In the genomic region with DNA sequence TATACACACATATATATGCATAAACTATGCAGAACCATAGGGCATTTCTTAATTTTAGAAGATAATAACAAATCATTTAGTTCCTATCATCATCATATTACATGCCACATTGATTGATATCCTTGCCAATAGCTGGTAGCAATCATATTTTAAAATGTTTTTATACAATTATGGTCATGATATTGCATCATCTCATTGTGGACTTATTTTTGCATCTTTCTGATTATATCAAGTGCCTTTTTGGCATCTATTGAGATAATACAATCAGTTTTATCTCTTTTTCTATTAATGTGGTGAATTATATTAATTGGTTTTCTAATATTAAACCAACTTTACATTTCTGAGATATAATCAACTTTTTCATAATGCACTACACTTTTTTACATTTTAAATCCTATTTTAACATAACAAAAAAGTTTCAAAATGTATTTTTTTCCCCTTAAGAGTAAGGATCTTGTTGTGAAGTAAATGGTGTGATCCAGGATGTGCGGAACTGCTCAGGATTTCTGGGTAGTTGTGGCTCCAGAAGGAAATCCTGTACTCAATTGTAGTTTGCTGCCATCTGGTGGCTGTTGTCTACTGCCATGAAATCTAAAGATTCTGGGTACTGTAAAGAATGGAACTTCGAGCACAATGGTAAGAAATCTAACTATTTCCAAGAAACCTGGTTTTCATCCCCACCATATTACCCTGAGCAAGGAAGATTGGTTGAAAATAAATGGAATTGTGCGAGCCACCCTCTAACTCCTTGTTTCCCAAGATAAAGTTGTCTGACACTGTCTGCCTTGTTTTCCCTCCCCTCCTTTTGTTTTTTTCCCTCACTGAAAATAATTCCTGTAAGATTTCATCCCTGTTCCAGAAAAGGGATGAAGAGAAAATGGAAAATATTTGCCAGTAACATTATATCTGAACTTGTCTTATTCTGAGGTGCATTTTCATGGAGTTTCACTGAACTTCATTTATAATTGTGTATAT, we compare ENCODE assay signal across 1 cellular context.
TF ChIP-seq lines count a peak whose summit lies in the region.

No MANE protein-coding gene starts in this region.

TF ChIP-seq in HepG2, 621 proteins besides CTCF, POLR2A, EP300 and RAD21 (continued from another document):
- TF ChIP-seq, protein P1, sequence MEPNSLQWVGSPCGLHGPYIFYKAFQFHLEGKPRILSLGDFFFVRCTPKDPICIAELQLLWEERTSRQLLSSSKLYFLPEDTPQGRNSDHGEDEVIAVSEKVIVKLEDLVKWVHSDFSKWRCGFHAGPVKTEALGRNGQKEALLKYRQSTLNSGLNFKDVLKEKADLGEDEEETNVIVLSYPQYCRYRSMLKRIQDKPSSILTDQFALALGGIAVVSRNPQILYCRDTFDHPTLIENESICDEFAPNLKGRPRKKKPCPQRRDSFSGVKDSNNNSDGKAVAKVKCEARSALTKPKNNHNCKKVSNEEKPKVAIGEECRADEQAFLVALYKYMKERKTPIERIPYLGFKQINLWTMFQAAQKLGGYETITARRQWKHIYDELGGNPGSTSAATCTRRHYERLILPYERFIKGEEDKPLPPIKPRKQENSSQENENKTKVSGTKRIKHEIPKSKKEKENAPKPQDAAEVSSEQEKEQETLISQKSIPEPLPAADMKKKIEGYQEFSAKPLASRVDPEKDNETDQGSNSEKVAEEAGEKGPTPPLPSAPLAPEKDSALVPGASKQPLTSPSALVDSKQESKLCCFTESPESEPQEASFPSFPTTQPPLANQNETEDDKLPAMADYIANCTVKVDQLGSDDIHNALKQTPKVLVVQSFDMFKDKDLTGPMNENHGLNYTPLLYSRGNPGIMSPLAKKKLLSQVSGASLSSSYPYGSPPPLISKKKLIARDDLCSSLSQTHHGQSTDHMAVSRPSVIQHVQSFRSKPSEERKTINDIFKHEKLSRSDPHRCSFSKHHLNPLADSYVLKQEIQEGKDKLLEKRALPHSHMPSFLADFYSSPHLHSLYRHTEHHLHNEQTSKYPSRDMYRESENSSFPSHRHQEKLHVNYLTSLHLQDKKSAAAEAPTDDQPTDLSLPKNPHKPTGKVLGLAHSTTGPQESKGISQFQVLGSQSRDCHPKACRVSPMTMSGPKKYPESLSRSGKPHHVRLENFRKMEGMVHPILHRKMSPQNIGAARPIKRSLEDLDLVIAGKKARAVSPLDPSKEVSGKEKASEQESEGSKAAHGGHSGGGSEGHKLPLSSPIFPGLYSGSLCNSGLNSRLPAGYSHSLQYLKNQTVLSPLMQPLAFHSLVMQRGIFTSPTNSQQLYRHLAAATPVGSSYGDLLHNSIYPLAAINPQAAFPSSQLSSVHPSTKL (CRISPR knock-in tag; IDR thresholded peaks at IDR 0.05): no peak
- TF ChIP-seq BHLHE40 (IDR thresholded peaks at IDR 0.05; ENCODE audit: low read length): no peak
- peak; percentile 36 for TF ChIP-seq STAG1 (CRISPR knock-in tag; IDR thresholded peaks at IDR 0.05)
- TF ChIP-seq ZNF580 (CRISPR knock-in tag; IDR thresholded peaks at IDR 0.05; ENCODE audit: borderline replicate concordance, low read depth): no peak
- TF ChIP-seq HMG20B (CRISPR knock-in tag; conservative IDR thresholded peaks at IDR 0.05): no peak
- no peak for TF ChIP-seq NR3C1 (CRISPR knock-in tag; IDR thresholded peaks at IDR 0.05)
- no peak for TF ChIP-seq ZNF792 (CRISPR knock-in tag; IDR thresholded peaks at IDR 0.05)
- TF ChIP-seq HNRNPLL (IDR thresholded peaks at IDR 0.05; ENCODE audit: low read depth, low read length, poor library complexity, severe bottlenecking): no peak
- no peak for TF ChIP-seq ZNF781 (CRISPR knock-in tag; IDR thresholded peaks at IDR 0.05; ENCODE audit: borderline replicate concordance, not compliant biosample characterization)
- TF ChIP-seq SMC3 (IDR thresholded peaks at IDR 0.05; ENCODE audit: low read length): peak; percentile 36; the same call in 1 of the 2 replicates
- no peak for TF ChIP-seq ZNF841 (CRISPR knock-in tag; IDR thresholded peaks at IDR 0.05; ENCODE audit: borderline replicate concordance)
- TF ChIP-seq, protein P2, sequence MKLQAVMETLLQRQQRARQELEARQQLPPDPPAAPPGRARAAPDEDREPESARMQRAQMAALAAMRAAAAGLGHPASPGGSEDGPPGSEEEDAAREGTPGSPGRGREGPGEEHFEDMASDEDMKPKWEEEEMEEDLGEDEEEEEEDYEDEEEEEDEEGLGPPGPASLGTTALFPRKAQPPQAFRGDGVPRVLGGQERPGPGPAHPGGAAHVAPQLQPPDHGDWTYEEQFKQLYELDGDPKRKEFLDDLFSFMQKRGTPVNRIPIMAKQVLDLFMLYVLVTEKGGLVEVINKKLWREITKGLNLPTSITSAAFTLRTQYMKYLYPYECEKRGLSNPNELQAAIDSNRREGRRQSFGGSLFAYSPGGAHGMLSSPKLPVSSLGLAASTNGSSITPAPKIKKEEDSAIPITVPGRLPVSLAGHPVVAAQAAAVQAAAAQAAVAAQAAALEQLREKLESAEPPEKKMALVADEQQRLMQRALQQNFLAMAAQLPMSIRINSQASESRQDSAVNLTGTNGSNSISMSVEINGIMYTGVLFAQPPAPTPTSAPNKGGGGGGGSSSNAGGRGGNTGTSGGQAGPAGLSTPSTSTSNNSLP (IDR thresholded peaks at IDR 0.05; ENCODE audit: low read depth, low read length): no peak
- TF ChIP-seq MBNL3 (CRISPR knock-in tag; conservative IDR thresholded peaks at IDR 0.05): no peak
- no peak for TF ChIP-seq SMAD3 (CRISPR knock-in tag; IDR thresholded peaks at IDR 0.05)
- TF ChIP-seq RFX1 (IDR thresholded peaks at IDR 0.05): no peak
- no peak for TF ChIP-seq ZSCAN31 (CRISPR knock-in tag; IDR thresholded peaks at IDR 0.05; ENCODE audit: low read depth)
